17 cellular contexts compared by ENCODE assay signal in the genomic region with DNA sequence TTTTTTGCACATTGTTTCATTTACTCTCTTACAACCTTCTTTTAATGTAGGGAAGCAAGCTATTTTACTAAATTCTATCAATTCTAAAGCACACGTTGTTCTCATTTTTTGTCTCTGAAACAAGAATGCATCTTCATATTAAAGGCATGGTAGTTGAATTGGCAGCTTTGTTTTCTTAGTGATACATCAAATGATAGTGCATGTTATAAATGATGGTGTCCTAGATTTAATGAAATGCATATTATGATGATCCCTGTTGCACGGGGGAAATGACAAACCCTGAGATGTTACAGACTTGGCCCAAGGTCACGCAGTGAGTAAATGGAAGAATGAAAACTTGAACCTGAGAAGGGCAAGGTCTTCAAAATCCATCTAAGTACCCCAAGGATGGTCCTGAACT.
DNase-seq lines count a peak whose midpoint lies in the region; ATAC-seq and TF ChIP-seq lines count a peak whose summit lies in the region.
"Had no signal": no experiment of that assay in that cellular context is flagged by ENCODE, and none has a peak within 500 bp of the region (broad histone marks: within the 10 kb centered on the region; RNA-seq: fewer than 3 reads in every experiment).

No MANE protein-coding gene starts in this region.

- no peaks in the 10 kb centered on the region for H3K4me1 ChIP-seq in GM23248 (ENCODE audit: insufficient read depth)
- peaks cover 57% of the 10 kb centered on the region for H3K4me1 ChIP-seq in SJSA1 (replicated peaks)
- H3K4me1 ChIP-seq in spleen, result peaks cover 0 to 44% (median 13%) of the 10 kb centered on the region in 6 donors
- H3K4me1 ChIP-seq in smooth muscle cell (ENCODE audit: low read depth), result no peaks in the 10 kb centered on the region
- H3K4me1 ChIP-seq in colonic mucosa, result no peaks in the 10 kb centered on the region
- H3K4me1 ChIP-seq: Caco-2 had no signal

- H3K9me2 ChIP-seq in GM23248 (ENCODE audit: insufficient read depth), result no peaks in the 10 kb centered on the region

- TF ChIP-seq POLR2A in spleen (IDR thresholded peaks at IDR 0.05), result no peak

- H3K4me2 ChIP-seq in GM23248 (ENCODE audit: unreplicated experiment), result no peak overlapping the region
- no peak overlapping the region for H3K4me2 ChIP-seq in smooth muscle cell

- H2AFZ ChIP-seq in GM23248 (no peak overlapping the region), smooth muscle cell (ENCODE audit: low read depth) (no peak overlapping the region)

- no peaks in the 10 kb centered on the region for H3K79me2 ChIP-seq in GM23248 (ENCODE audit: insufficient read depth)
- no peaks in the 10 kb centered on the region for H3K79me2 ChIP-seq in smooth muscle cell (ENCODE audit: low read depth)

- no peak for ATAC-seq in GM21423 (IDR thresholded peaks at IDR 0.05; ENCODE audit: unreplicated experiment)
- ATAC-seq: CD8-positive, alpha-beta T cell had no signal

- in situ Hi-C loops in GM23248 (cut with MboI), result no loop called here

- H3F3A ChIP-seq in GM23248 (ENCODE audit: insufficient read depth), result no peaks in the 10 kb centered on the region
- H3F3A ChIP-seq in smooth muscle cell (ENCODE audit: low read depth), result no peaks in the 10 kb centered on the region

- DNase-seq in GM23248 (peak; percentile 17), SJSA1 (ENCODE audit: low read depth in 1 of 2, low spot score in 2 of 2) (no peak), fibroblast of villous mesenchyme (ENCODE audit: low read depth) (peak; percentile 6), spleen (no peak), kidney glomerular epithelial cell (lab: John Stamatoyannopoulos, UW) (no peak), smooth muscle cell (lab: John Stamatoyannopoulos, UW; ENCODE audit: unreplicated experiment) (no peak), colonic mucosa (no peak)
- DNase-seq: Caco-2; CD4-positive, CD25-positive, alpha-beta regulatory T cell; CD8-positive, alpha-beta T cell; DMS153; H7; HCEC 1CT had no signal

- H3K27me3 ChIP-seq in GM23248 (replicated peaks; ENCODE audit: insufficient read depth) (no peaks in the 10 kb centered on the region), SJSA1 (replicated peaks) (no peaks in the 10 kb centered on the region), spleen (replicated peaks in 1 of 7) (no peaks in the 10 kb centered on the region), smooth muscle cell (ENCODE audit: low read depth) (no peaks in the 10 kb centered on the region), colonic mucosa (no peaks in the 10 kb centered on the region)
- H3K27me3 ChIP-seq: BLaER1 had no signal

- H3K9ac ChIP-seq in GM23248 (no peak overlapping the region), smooth muscle cell (ENCODE audit: low read depth) (no peak overlapping the region), colonic mucosa (ENCODE audit: low read depth in 2 of 2, low read length in 2 of 2) (no peak overlapping the region)
- H3K9ac ChIP-seq: BLaER1 had no signal

- H3K4me3 ChIP-seq in GM23248 (no peak overlapping the region), SJSA1 (no peak overlapping the region), fibroblast of villous mesenchyme (ENCODE audit: low read depth, low read length) (no peak overlapping the region), spleen (no peak overlapping the region), smooth muscle cell (no peak overlapping the region), colonic mucosa (no peak overlapping the region)
- H3K4me3 ChIP-seq: BLaER1 had no signal

- H3K9me3 ChIP-seq in GM23248 (ENCODE audit: low read depth) (no peaks in the 10 kb centered on the region), SJSA1 (replicated peaks) (peaks cover 9% of the 10 kb centered on the region; the same call in 1 of the 2 replicates), spleen (peaks cover 0 to 25% (median 20%) of the 10 kb centered on the region in 8 donors), smooth muscle cell (replicated peaks; ENCODE audit: low read depth) (no peaks in the 10 kb centered on the region), colonic mucosa (no peaks in the 10 kb centered on the region)
- H3K9me3 ChIP-seq: Caco-2 had no signal

- no peak overlapping the region for H3K27ac ChIP-seq in GM23248
- H3K27ac ChIP-seq in SJSA1, result peak overlapping the region; percentile 30
- H3K27ac ChIP-seq in spleen, result peak overlapping the region in 5 of 8 donors; percentile 11 to 50 (median 22)
- no peak overlapping the region for H3K27ac ChIP-seq in smooth muscle cell (ENCODE audit: low read depth)
- no peak overlapping the region for H3K27ac ChIP-seq in colonic mucosa
- H3K27ac ChIP-seq: 22Rv1, C4-2B had no signal

- H4K20me1 ChIP-seq in GM23248 (ENCODE audit: insufficient read depth), result no peaks in the 10 kb centered on the region
- no peaks in the 10 kb centered on the region for H4K20me1 ChIP-seq in smooth muscle cell (ENCODE audit: low read depth)
- H4K20me1 ChIP-seq: BLaER1 had no signal

- H3K36me3 ChIP-seq in GM23248 (ENCODE audit: low read depth) (no peaks in the 10 kb centered on the region), SJSA1 (no peaks in the 10 kb centered on the region), spleen (no peaks in the 10 kb centered on the region), smooth muscle cell (ENCODE audit: low read depth) (no peaks in the 10 kb centered on the region), colonic mucosa (no peaks in the 10 kb centered on the region)
- H3K36me3 ChIP-seq: BLaER1 had no signal

- intact Hi-C loops in spleen (cut with DNase I; ENCODE audit: low total_unique reads) (loop anchor here (10.0 kb wide), 1 partner anchor 103 kb away; no protein-coding TSS in a partner anchor), colonic mucosa (cut with DNase I) (no loop called here)

- no peak for TF ChIP-seq CTCF in fibroblast of villous mesenchyme (IDR thresholded peaks at IDR 0.05; ENCODE audit: insufficient read depth, low read depth, low read length)
- no peak for TF ChIP-seq CTCF in spleen (IDR thresholded peaks at IDR 0.05 in 8 of 11, conservative IDR thresholded peaks at IDR 0.05 in 3 of 11)
- no peak for TF ChIP-seq CTCF in smooth muscle cell (IDR thresholded peaks at IDR 0.05; ENCODE audit: borderline replicate concordance, insufficient read depth, poor library complexity, severe bottlenecking)
- no peak for TF ChIP-seq CTCF in colonic mucosa (IDR thresholded peaks at IDR 0.05)

- WGBS in GM23248 (ENCODE audit: low coverage in 1 of 2, low lambda C conversion rate in 2 of 2, missing lambda C conversion rate in 2 of 2), 2 experiments, result 8 to 11% methylated on average over 3 of the region's 3 CpGs
- WGBS in spleen, 5 donors, result 43 to 72% (median 48%) methylated on average over 3 of the region's 3 CpGs
- 88% methylated on average over 3 of the region's 3 CpGs for WGBS in smooth muscle cell (ENCODE audit: low lambda C conversion rate)

Comparison
In these comparisons a context has a peak if more than half of its experiments do, and no peak if none do; other contexts are left out.
1. DNase-seq: peak in GM23248 (single experiment) and fibroblast of villous mesenchyme (single experiment); none in SJSA1 (0 of 2), spleen (single experiment), kidney glomerular epithelial cell (single experiment), smooth muscle cell (single experiment) and colonic mucosa (single experiment).
2. H3K27ac ChIP-seq: peak in SJSA1 (single experiment) and spleen (5 of 8); none in GM23248 (single experiment), smooth muscle cell (single experiment) and colonic mucosa (single experiment).